ENCODE assay signal across 18 cellular contexts in genomic region chr12:47407730-47408129, GRCh38.
DNase-seq lines count a peak whose midpoint lies in the region; ATAC-seq and TF ChIP-seq lines count a peak whose summit lies in the region.
"Had no signal": no experiment of that assay in that cellular context is flagged by ENCODE, and none has a peak within 500 bp of the region (broad histone marks: within the 10 kb centered on the region; RNA-seq: fewer than 3 reads in every experiment).

No MANE protein-coding gene starts in this region.

- RAD21 ChIA-PET in HCT116 (lab: Charles Lee; ENCODE audit: low non-redundant PET in 1 of 2, low total read pairs in 2 of 2, uncharacterized antibody in 2 of 2, unreplicated experiment in 2 of 2), result interaction anchor here (1.0 to 1.3 kb wide), 3 partner anchors 328 to 375 kb away, joined by 3 to 7 read pairs (median 3); partner anchors contain the start of gene AMIGO2 (in 1 of the 2)

- H3K4me1 Mint-ChIP-seq in activated CD4-positive, alpha-beta T cell treated with anti-CD3 and anti-CD28 coated beads for 36 hours, result peaks cover 75% of the 10 kb centered on the region

- no peak overlapping the region for H3K4me3 Mint-ChIP-seq in activated CD4-positive, alpha-beta T cell treated with anti-CD3 and anti-CD28 coated beads for 36 hours
- H3K4me3 Mint-ChIP-seq: stimulated activated memory B cell treated with anti-CD40 and anti-IgM and Interleukin-4, amounts not matched to agents 10 μg/mL and 1 μg/mL and 100 μg/mL, for 72 hours had no signal

- H3K36me3 Mint-ChIP-seq in activated CD4-positive, alpha-beta T cell treated with anti-CD3 and anti-CD28 coated beads for 36 hours (ENCODE audit: low read depth), result peaks cover 9% of the 10 kb centered on the region

- BruUV-seq in HCT116 (replicated peaks; lab: Mats Ljungman, UMichigan), result no TSS peak

- DNase-seq in activated CD4-positive, alpha-beta T cell treated with anti-CD3 and anti-CD28 coated beads for 36 hours, result no peak
- DNase-seq in activated CD4-positive, alpha-beta T cell treated with anti-CD3 and anti-CD28 coated beads, Interleukin-2, amount 50 U/mL, for 48 hours, result no peak
- no peak for DNase-seq in HCT116 (ENCODE audit: low read depth, low spot score)
- no peak for DNase-seq in left lung
- no peak for DNase-seq in Kasumi-1 (lab: John Stamatoyannopoulos, UW)
- no peak for DNase-seq in coronary artery (ENCODE audit: low spot score)
- DNase-seq: activated naive CD4-positive, alpha-beta T cell treated with anti-CD3 and anti-CD28 coated beads, Interleukin-2, amount 50 U/mL, for 16 hours; effector memory CD4-positive, alpha-beta T cell; KG1; ovary had no signal

- H3K27me3 Mint-ChIP-seq in activated CD4-positive, alpha-beta T cell treated with anti-CD3 and anti-CD28 coated beads for 36 hours, result no peaks in the 10 kb centered on the region
- H3K27me3 Mint-ChIP-seq: CD8-positive, alpha-beta memory T cell; stimulated activated memory B cell treated with anti-CD40 and anti-IgM and Interleukin-4, amounts not matched to agents 10 μg/mL and 1 μg/mL and 100 μg/mL, for 72 hours had no signal

- H3K27ac ChIP-seq in HCT116 (ENCODE audit: low read depth, low read length) (no peak overlapping the region), OCI-LY1 (ENCODE audit: low read depth, low read length, poor library complexity, severe bottlenecking) (peak overlapping the region; percentile 2), left lung (peak overlapping the region; percentile 58 to 62), coronary artery (no peak overlapping the region)
- H3K27ac ChIP-seq: HL-60, ovary, skin epidermis, transverse colon had no signal

- H3K9me2 ChIP-seq in HCT116 (ENCODE audit: insufficient read depth), result no peaks in the 10 kb centered on the region
- no peaks in the 10 kb centered on the region for H3K9me2 ChIP-seq in OCI-LY1 (ENCODE audit: low read depth, low read length)

- H3K79me2 ChIP-seq in HCT116 (ENCODE audit: insufficient read depth, low read length) (no peaks in the 10 kb centered on the region), OCI-LY1 (ENCODE audit: insufficient read depth, low read length) (no peaks in the 10 kb centered on the region)

- intact Hi-C loops in activated CD4-positive, alpha-beta T cell treated with anti-CD3 and anti-CD28 coated beads for 36 hours (cut with DNase I, micrococcal nuclease), result no loop called here
- intact Hi-C loops in HCT116 (cut with micrococcal nuclease) (no loop called here), left lung (cut with DNase I) (no loop called here)

- H3K9me3 Mint-ChIP-seq in activated CD4-positive, alpha-beta T cell treated with anti-CD3 and anti-CD28 coated beads for 36 hours (ENCODE audit: low read depth), result peaks cover 8% of the 10 kb centered on the region
- H3K9me3 Mint-ChIP-seq: CD8-positive, alpha-beta memory T cell had no signal

- H2AFZ ChIP-seq in HCT116 (ENCODE audit: low read depth, low read length, poor library complexity, severe bottlenecking) (peak overlapping the region; percentile 71), OCI-LY1 (ENCODE audit: low read length) (peak overlapping the region; percentile 24; the same call in 1 of the 2 replicates)

- no peak for TF ChIP-seq RAD21 in HCT116 (IDR thresholded peaks at IDR 0.05; ENCODE audit: low read depth)

- H3K9me3 ChIP-seq in HCT116 (ENCODE audit: control insufficient read depth in 1 of 2, insufficient read depth in 1 of 2, low read depth in 1 of 2, low read length in 2 of 2), result no peaks in the 10 kb centered on the region
- no peaks in the 10 kb centered on the region for H3K9me3 ChIP-seq in OCI-LY1 (ENCODE audit: low read length)
- no peaks in the 10 kb centered on the region for H3K9me3 ChIP-seq in left lung
- H3K9me3 ChIP-seq: HAP-1, ovary, transverse colon had no signal

- no peak for TF ChIP-seq POLR2A in HCT116 (IDR thresholded peaks at IDR 0.05; ENCODE audit: borderline replicate concordance, extremely low read depth, insufficient read depth, insufficient read length)

- no peak overlapping the region for H3K4me2 ChIP-seq in HCT116 (ENCODE audit: low read length)
- peak overlapping the region; percentile 31 for H3K4me2 ChIP-seq in OCI-LY1 (ENCODE audit: low read length)

- no peak overlapping the region for H3K9ac ChIP-seq in HCT116 (ENCODE audit: low read length)
- no peak overlapping the region for H3K9ac ChIP-seq in OCI-LY1 (ENCODE audit: low read length)

- H3K27me3 ChIP-seq in HCT116 (ENCODE audit: insufficient read depth, low read length) (no peaks in the 10 kb centered on the region), OCI-LY1 (ENCODE audit: insufficient read depth, low read length) (no peaks in the 10 kb centered on the region), left lung (no peaks in the 10 kb centered on the region)
- H3K27me3 ChIP-seq: ovary, transverse colon had no signal

- H3K36me3 ChIP-seq in HCT116 (ENCODE audit: control insufficient read depth in 1 of 2, insufficient read depth in 2 of 2, low read length in 2 of 2) (no peaks in the 10 kb centered on the region), OCI-LY1 (ENCODE audit: insufficient read depth, low read length) (no peaks in the 10 kb centered on the region), left lung (no peaks in the 10 kb centered on the region)
- H3K36me3 ChIP-seq: HAP-1, ovary, transverse colon had no signal

- TF ChIP-seq CTCF in HCT116 (IDR thresholded peaks at IDR 0.05 in 2 of 3, conservative IDR thresholded peaks at IDR 0.05 in 1 of 3; ENCODE audit: borderline replicate concordance in 1 of 3, insufficient read depth in 1 of 3, low read depth in 2 of 3, low read length in 2 of 3) (no peak), OCI-LY1 (IDR thresholded peaks at IDR 0.05; ENCODE audit: low read length) (no peak), left lung (IDR thresholded peaks at IDR 0.05) (no peak), coronary artery (IDR thresholded peaks at IDR 0.05) (no peak)

- POLR2A ChIA-PET in activated CD4-positive, alpha-beta T cell treated with anti-CD3 and anti-CD28 coated beads for 36 hours (lab: Charles Lee), result interaction anchor here (0.7 kb wide), 1 partner anchor 61 kb away, joined by 3 read pairs; no protein-coding TSS in a partner anchor
- POLR2A ChIA-PET in HCT116 (lab: Charles Lee), result interaction anchor here (1.3 kb wide), 1 partner anchor 373 kb away, joined by 3 read pairs; no protein-coding TSS in a partner anchor

- H3K27ac Mint-ChIP-seq in activated CD4-positive, alpha-beta T cell treated with anti-CD3 and anti-CD28 coated beads for 36 hours, result peak overlapping the region; percentile 26
- H3K27ac Mint-ChIP-seq: stimulated activated memory B cell treated with anti-CD40 and anti-IgM and Interleukin-4, amounts not matched to agents 10 μg/mL and 1 μg/mL and 100 μg/mL, for 72 hours had no signal

- ATAC-seq in activated CD4-positive, alpha-beta T cell treated with anti-CD3 and anti-CD28 coated beads for 36 hours, result no peak
- ATAC-seq in HCT116 (no peak), left lung (no peak), HG03342 (IDR thresholded peaks at IDR 0.05; ENCODE audit: unreplicated experiment) (no peak)

- peaks cover 0 to 6% of the 10 kb centered on the region in 2 experiments; a peak in 1 of 4 replicates for H3K4me1 ChIP-seq in HCT116 (ENCODE audit: control insufficient read depth in 1 of 2, insufficient read depth in 2 of 2, low read length in 2 of 2)
- H3K4me1 ChIP-seq in OCI-LY1 (ENCODE audit: insufficient read depth, low read length, severe bottlenecking), result peaks cover 18% of the 10 kb centered on the region
- H3K4me1 ChIP-seq in left lung, result peaks cover 0 to 12% of the 10 kb centered on the region in 2 donors
- H3K4me1 ChIP-seq: HAP-1 had no signal

- CTCF ChIA-PET in activated CD4-positive, alpha-beta T cell treated with anti-CD3 and anti-CD28 coated beads for 36 hours (lab: Charles Lee), result interaction anchor here (1.0 to 3.9 kb wide), 4 partner anchors 10 to 375 kb away, joined by 3 to 15 read pairs (median 8); no protein-coding TSS in a partner anchor
- CTCF ChIA-PET in HCT116 (lab: Charles Lee), result interaction anchor here (1.0 to 2.1 kb wide), 8 partner anchors 8 to 431 kb away, joined by 3 to 35 read pairs (median 6); no protein-coding TSS in a partner anchor

- H4K20me1 ChIP-seq in HCT116 (ENCODE audit: insufficient read depth) (no peaks in the 10 kb centered on the region), OCI-LY1 (ENCODE audit: insufficient read depth, low read length) (no peaks in the 10 kb centered on the region)

- no peaks in the 10 kb centered on the region for H3F3A ChIP-seq in OCI-LY1 (ENCODE audit: insufficient read depth, low read length)

- H3K4me3 ChIP-seq in HCT116 (replicated peaks in 1 of 2; ENCODE audit: low read depth in 1 of 2, low read length in 2 of 2), result no peak overlapping the region
- no peak overlapping the region for H3K4me3 ChIP-seq in OCI-LY1 (ENCODE audit: low read depth, low read length, poor library complexity, severe bottlenecking)
- H3K4me3 ChIP-seq in left lung, result no peak overlapping the region
- no peak overlapping the region for H3K4me3 ChIP-seq in coronary artery
- H3K4me3 ChIP-seq: HAP-1, ovary, skin epidermis, transverse colon had no signal

TF ChIP-seq in HCT116, 20 proteins besides CTCF, POLR2A, EP300 and RAD21 (continues in another document):
- TF ChIP-seq EZH2phosphoT487 (IDR thresholded peaks at IDR 0.05; ENCODE audit: borderline replicate concordance), result no peak
- no peak for TF ChIP-seq SP1 (IDR thresholded peaks at IDR 0.05; ENCODE audit: low read depth)
- no peak for TF ChIP-seq YY1 (IDR thresholded peaks at IDR 0.05; ENCODE audit: extremely low read depth, insufficient replicate concordance, low read depth, low read length)
- no peak for TF ChIP-seq JUND (IDR thresholded peaks at IDR 0.05)

Comparison
In these comparisons a context has a peak if more than half of its experiments do, and no peak if none do; other contexts are left out.
1. H3K27ac ChIP-seq: peak in OCI-LY1 (single experiment) and left lung (2 of 2); none in HCT116 (single experiment) and coronary artery (0 of 2).